3 cellular contexts compared by ENCODE assay signal in the genomic region with DNA sequence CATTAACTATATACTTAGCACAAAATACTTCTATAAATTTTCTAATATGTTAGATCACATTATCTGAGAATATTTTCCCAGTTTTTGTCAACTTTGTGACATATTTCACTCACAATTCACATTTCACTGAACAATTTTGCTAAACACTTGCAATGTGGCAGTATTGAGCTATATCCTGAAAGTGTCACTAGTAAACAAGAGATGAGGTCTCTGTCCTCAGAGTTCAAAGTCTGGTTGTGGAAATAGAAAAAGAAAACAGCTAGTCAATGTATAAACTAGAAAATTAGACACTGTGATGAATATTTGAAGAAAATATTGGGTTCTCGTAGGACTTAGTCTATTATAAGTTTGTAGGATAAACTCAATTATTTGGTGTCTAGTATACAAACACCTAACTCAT.
TF ChIP-seq lines count a peak whose summit lies in the region.

No MANE protein-coding gene starts in this region.

TF ChIP-seq in SK-N-SH, 30 proteins besides CTCF, POLR2A, EP300 and RAD21:
- no peak for TF ChIP-seq EZH2phosphoT487 (IDR thresholded peaks at IDR 0.05; ENCODE audit: borderline replicate concordance, low read depth)
- no peak for TF ChIP-seq RCOR1 (IDR thresholded peaks at IDR 0.05; ENCODE audit: low read length)
- TF ChIP-seq GATA2 (CRISPR knock-in tag; IDR thresholded peaks at IDR 0.05), result no peak
- TF ChIP-seq, protein P1, sequence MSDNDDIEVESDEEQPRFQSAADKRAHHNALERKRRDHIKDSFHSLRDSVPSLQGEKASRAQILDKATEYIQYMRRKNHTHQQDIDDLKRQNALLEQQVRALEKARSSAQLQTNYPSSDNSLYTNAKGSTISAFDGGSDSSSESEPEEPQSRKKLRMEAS (IDR thresholded peaks at IDR 0.05; ENCODE audit: low read depth), result no peak
- TF ChIP-seq FOSL2 (IDR thresholded peaks at IDR 0.05; ENCODE audit: borderline replicate concordance, low read depth), result no peak
- TF ChIP-seq MXI1 (IDR thresholded peaks at IDR 0.05; ENCODE audit: low read depth, low read length), result no peak
- no peak for TF ChIP-seq GABPA (IDR thresholded peaks at IDR 0.05; ENCODE audit: low read depth)
- TF ChIP-seq POLR2AphosphoS5 (IDR thresholded peaks at IDR 0.05; ENCODE audit: low read depth, low read length), result no peak
- no peak for TF ChIP-seq TCF12 (IDR thresholded peaks at IDR 0.05)
- TF ChIP-seq NFIC (IDR thresholded peaks at IDR 0.05; ENCODE audit: borderline replicate concordance), result no peak
- TF ChIP-seq, protein P2, sequence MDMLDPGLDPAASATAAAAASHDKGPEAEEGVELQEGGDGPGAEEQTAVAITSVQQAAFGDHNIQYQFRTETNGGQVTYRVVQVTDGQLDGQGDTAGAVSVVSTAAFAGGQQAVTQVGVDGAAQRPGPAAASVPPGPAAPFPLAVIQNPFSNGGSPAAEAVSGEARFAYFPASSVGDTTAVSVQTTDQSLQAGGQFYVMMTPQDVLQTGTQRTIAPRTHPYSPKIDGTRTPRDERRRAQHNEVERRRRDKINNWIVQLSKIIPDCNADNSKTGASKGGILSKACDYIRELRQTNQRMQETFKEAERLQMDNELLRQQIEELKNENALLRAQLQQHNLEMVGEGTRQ (IDR thresholded peaks at IDR 0.05; ENCODE audit: borderline replicate concordance, low read depth, low read length), result no peak
- TF ChIP-seq NRF1 (IDR thresholded peaks at IDR 0.05; ENCODE audit: low read depth, low read length), result no peak
- no peak for TF ChIP-seq TAF1 (IDR thresholded peaks at IDR 0.05; ENCODE audit: borderline replicate concordance, low read depth, low read length)
- TF ChIP-seq, protein P3, sequence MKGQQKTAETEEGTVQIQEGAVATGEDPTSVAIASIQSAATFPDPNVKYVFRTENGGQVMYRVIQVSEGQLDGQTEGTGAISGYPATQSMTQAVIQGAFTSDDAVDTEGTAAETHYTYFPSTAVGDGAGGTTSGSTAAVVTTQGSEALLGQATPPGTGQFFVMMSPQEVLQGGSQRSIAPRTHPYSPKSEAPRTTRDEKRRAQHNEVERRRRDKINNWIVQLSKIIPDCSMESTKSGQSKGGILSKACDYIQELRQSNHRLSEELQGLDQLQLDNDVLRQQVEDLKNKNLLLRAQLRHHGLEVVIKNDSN (IDR thresholded peaks at IDR 0.05; ENCODE audit: borderline replicate concordance, low read depth), result no peak
TF ChIP-seq in SK-N-SH: peak in this region for 0.

TF ChIP-seq in SK-N-SH treated with all-trans-retinoic acid at 6 μM for 48 hours, 23 proteins besides CTCF, POLR2A, EP300 and RAD21 (continues in another document):
- TF ChIP-seq CSDC2 (CRISPR knock-in tag; IDR thresholded peaks at IDR 0.05), result no peak
- TF ChIP-seq ARNTL (CRISPR knock-in tag; IDR thresholded peaks at IDR 0.05; ENCODE audit: borderline replicate concordance, low read depth), result no peak
- TF ChIP-seq RARB (CRISPR knock-in tag; IDR thresholded peaks at IDR 0.05), result no peak
- no peak for TF ChIP-seq OSR1 (CRISPR knock-in tag; IDR thresholded peaks at IDR 0.05)
- TF ChIP-seq TCF4 (CRISPR knock-in tag; IDR thresholded peaks at IDR 0.05; ENCODE audit: borderline replicate concordance), result no peak
- no peak for TF ChIP-seq TOX (CRISPR knock-in tag; IDR thresholded peaks at IDR 0.05; ENCODE audit: borderline replicate concordance)
- TF ChIP-seq, protein P4, sequence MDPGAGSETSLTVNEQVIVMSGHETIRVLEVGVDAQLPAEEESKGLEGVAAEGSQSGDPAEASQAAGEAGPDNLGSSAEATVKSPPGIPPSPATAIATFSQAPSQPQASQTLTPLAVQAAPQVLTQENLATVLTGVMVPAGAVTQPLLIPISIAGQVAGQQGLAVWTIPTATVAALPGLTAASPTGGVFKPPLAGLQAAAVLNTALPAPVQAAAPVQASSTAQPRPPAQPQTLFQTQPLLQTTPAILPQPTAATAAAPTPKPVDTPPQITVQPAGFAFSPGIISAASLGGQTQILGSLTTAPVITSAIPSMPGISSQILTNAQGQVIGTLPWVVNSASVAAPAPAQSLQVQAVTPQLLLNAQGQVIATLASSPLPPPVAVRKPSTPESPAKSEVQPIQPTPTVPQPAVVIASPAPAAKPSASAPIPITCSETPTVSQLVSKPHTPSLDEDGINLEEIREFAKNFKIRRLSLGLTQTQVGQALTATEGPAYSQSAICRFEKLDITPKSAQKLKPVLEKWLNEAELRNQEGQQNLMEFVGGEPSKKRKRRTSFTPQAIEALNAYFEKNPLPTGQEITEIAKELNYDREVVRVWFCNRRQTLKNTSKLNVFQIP (CRISPR knock-in tag; IDR thresholded peaks at IDR 0.05; ENCODE audit: borderline replicate concordance, low read depth), result no peak
- no peak for TF ChIP-seq ESRRG (CRISPR knock-in tag; IDR thresholded peaks at IDR 0.05)
- TF ChIP-seq ZC3H10 (CRISPR knock-in tag; IDR thresholded peaks at IDR 0.05), result no peak
- TF ChIP-seq GLIS3 (CRISPR knock-in tag; IDR thresholded peaks at IDR 0.05), result no peak
- TF ChIP-seq PPARA (CRISPR knock-in tag; IDR thresholded peaks at IDR 0.05; ENCODE audit: borderline replicate concordance), result no peak
- no peak for TF ChIP-seq ZFP30 (CRISPR knock-in tag; IDR thresholded peaks at IDR 0.05)
- TF ChIP-seq ZNF70 (CRISPR knock-in tag; IDR thresholded peaks at IDR 0.05), result no peak
- TF ChIP-seq SNAI2 (CRISPR knock-in tag; IDR thresholded peaks at IDR 0.05), result no peak
- TF ChIP-seq, protein P5, sequence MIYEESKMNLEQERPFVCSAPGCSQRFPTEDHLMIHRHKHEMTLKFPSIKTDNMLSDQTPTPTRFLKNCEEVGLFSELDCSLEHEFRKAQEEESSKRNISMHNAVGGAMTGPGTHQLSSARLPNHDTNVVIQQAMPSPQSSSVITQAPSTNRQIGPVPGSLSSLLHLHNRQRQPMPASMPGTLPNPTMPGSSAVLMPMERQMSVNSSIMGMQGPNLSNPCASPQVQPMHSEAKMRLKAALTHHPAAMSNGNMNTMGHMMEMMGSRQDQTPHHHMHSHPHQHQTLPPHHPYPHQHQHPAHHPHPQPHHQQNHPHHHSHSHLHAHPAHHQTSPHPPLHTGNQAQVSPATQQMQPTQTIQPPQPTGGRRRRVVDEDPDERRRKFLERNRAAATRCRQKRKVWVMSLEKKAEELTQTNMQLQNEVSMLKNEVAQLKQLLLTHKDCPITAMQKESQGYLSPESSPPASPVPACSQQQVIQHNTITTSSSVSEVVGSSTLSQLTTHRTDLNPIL (CRISPR knock-in tag; IDR thresholded peaks at IDR 0.05; ENCODE audit: low read depth), result no peak
- TF ChIP-seq, protein P6, sequence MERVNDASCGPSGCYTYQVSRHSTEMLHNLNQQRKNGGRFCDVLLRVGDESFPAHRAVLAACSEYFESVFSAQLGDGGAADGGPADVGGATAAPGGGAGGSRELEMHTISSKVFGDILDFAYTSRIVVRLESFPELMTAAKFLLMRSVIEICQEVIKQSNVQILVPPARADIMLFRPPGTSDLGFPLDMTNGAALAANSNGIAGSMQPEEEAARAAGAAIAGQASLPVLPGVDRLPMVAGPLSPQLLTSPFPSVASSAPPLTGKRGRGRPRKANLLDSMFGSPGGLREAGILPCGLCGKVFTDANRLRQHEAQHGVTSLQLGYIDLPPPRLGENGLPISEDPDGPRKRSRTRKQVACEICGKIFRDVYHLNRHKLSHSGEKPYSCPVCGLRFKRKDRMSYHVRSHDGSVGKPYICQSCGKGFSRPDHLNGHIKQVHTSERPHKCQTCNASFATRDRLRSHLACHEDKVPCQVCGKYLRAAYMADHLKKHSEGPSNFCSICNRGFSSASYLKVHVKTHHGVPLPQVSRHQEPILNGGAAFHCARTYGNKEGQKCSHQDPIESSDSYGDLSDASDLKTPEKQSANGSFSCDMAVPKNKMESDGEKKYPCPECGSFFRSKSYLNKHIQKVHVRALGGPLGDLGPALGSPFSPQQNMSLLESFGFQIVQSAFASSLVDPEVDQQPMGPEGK (CRISPR knock-in tag; IDR thresholded peaks at IDR 0.05; ENCODE audit: borderline replicate concordance), result no peak

TF ChIP-seq in H1, 55 proteins besides CTCF, POLR2A, EP300 and RAD21:
- TF ChIP-seq SIX5 (IDR thresholded peaks at IDR 0.05; ENCODE audit: low read depth, low read length), result no peak
- no peak for TF ChIP-seq MAFK (IDR thresholded peaks at IDR 0.05; ENCODE audit: low read depth, low read length)
- TF ChIP-seq, protein P2 (IDR thresholded peaks at IDR 0.05; ENCODE audit: low read length), result no peak
- no peak for TF ChIP-seq NANOG (IDR thresholded peaks at IDR 0.05; ENCODE audit: insufficient read depth, low read depth, low read length, poor library complexity, severe bottlenecking)
